Comparison of ENCODE assay signal across 8 cellular contexts in genomic region chrX:44871114-44871645, GRCh38. TPM values are rescaled to one million over a fixed set of nuclear protein-coding genes. Genes with fewer than 3 reads are reported as not detected.
DNase-seq lines count a peak whose midpoint lies in the region; ATAC-seq and TF ChIP-seq lines count a peak whose summit lies in the region.

No MANE protein-coding gene starts in this region.

- H3K4me1 ChIP-seq in GM23248 (ENCODE audit: insufficient read depth) (no peaks in the 10 kb centered on the region), rectal smooth muscle tissue (ENCODE audit: control insufficient read depth, insufficient read depth, low read length) (peaks cover 4% of the 10 kb centered on the region)

- TF ChIP-seq CTCF in SU-DHL-6 (IDR thresholded peaks at IDR 0.05; ENCODE audit: insufficient read depth, low read length, poor library complexity, severe bottlenecking) (no peak), fibroblast of pulmonary artery (IDR thresholded peaks at IDR 0.05; ENCODE audit: low read length, missing control alignments) (no peak)

- H3K4me2 ChIP-seq in GM23248 (ENCODE audit: unreplicated experiment): peak overlapping the region; percentile 92
- peak overlapping the region; percentile 91 for H3K4me2 ChIP-seq in SU-DHL-6 (ENCODE audit: low read depth, low read length, poor library complexity, severe bottlenecking)

- DNase-seq in GM23248 (peak; percentile 59), fibroblast of pulmonary artery (ENCODE audit: low read depth) (no peak), COR-L47 (lab: John Stamatoyannopoulos, UW) (no peak)

- H3K27ac ChIP-seq in GM23248: peak overlapping the region; percentile 99
- H3K27ac ChIP-seq in SU-DHL-6 (ENCODE audit: low read depth, low read length): no peak overlapping the region
- H3K27ac ChIP-seq in rectal smooth muscle tissue (ENCODE audit: low read depth, low read length): no peak overlapping the region

- H3K27me3 ChIP-seq in GM23248 (replicated peaks; ENCODE audit: insufficient read depth): no peaks in the 10 kb centered on the region
- no peaks in the 10 kb centered on the region for H3K27me3 ChIP-seq in SU-DHL-6 (ENCODE audit: low read length)
- H3K27me3 ChIP-seq in rectal smooth muscle tissue (ENCODE audit: control insufficient read depth, insufficient read depth, low read length): no peaks in the 10 kb centered on the region

- no peaks in the 10 kb centered on the region for H4K20me1 ChIP-seq in GM23248 (ENCODE audit: insufficient read depth)
- H4K20me1 ChIP-seq in SU-DHL-6 (ENCODE audit: low read depth, low read length): no peaks in the 10 kb centered on the region

- H2AFZ ChIP-seq in GM23248: peak overlapping the region; percentile 79
- H2AFZ ChIP-seq in SU-DHL-6 (ENCODE audit: low read depth, low read length, severe bottlenecking): no peak overlapping the region

- H3K9me2 ChIP-seq in GM23248 (ENCODE audit: insufficient read depth) (no peaks in the 10 kb centered on the region), SU-DHL-6 (replicated peaks; ENCODE audit: insufficient read depth, low read length) (no peaks in the 10 kb centered on the region)

- H3K79me2 ChIP-seq in GM23248 (ENCODE audit: insufficient read depth) (peaks cover 41% of the 10 kb centered on the region), SU-DHL-6 (ENCODE audit: insufficient read depth, low read length) (peaks cover 39% of the 10 kb centered on the region)

- H3F3A ChIP-seq in GM23248 (ENCODE audit: insufficient read depth): peaks cover 13% of the 10 kb centered on the region; the same call in 1 of the 2 replicates
- H3F3A ChIP-seq in SU-DHL-6 (ENCODE audit: insufficient read depth): peaks cover 7% of the 10 kb centered on the region; the same call in 1 of the 2 replicates

- peak overlapping the region; percentile 99 for H3K9ac ChIP-seq in GM23248
- H3K9ac ChIP-seq in SU-DHL-6 (ENCODE audit: low read length): peak overlapping the region; percentile 79
- no peak overlapping the region for H3K9ac ChIP-seq in rectal smooth muscle tissue (ENCODE audit: low read length)

- H3K36me3 ChIP-seq in GM23248 (ENCODE audit: low read depth) (no peaks in the 10 kb centered on the region), SU-DHL-6 (ENCODE audit: low read length) (no peaks in the 10 kb centered on the region), rectal smooth muscle tissue (ENCODE audit: control insufficient read depth, insufficient read depth, low read length) (no peaks in the 10 kb centered on the region)

- ATAC-seq in HG02588 (IDR thresholded peaks at IDR 0.05; ENCODE audit: unreplicated experiment): no peak
- ATAC-seq in HG02938 (IDR thresholded peaks at IDR 0.05; ENCODE audit: unreplicated experiment): no peak
- ATAC-seq in HG03442 (IDR thresholded peaks at IDR 0.05; ENCODE audit: unreplicated experiment): no peak

- H3K9me3 ChIP-seq in GM23248 (ENCODE audit: low read depth) (no peaks in the 10 kb centered on the region), SU-DHL-6 (ENCODE audit: insufficient read depth, low read length) (no peaks in the 10 kb centered on the region)

- WGBS in GM23248 (ENCODE audit: low coverage in 1 of 2, low lambda C conversion rate in 2 of 2, missing lambda C conversion rate in 2 of 2), 2 experiments: 20 to 24% methylated on average over 4 to 16 of the region's 16 CpGs

- peak overlapping the region; percentile 95 for H3K4me3 ChIP-seq in GM23248
- peak overlapping the region; percentile 74 for H3K4me3 ChIP-seq in SU-DHL-6 (ENCODE audit: insufficient read depth, low read length, poor library complexity, severe bottlenecking)
- H3K4me3 ChIP-seq in fibroblast of pulmonary artery (replicated peaks; ENCODE audit: low read depth, low read length): peak overlapping the region; percentile 78
- H3K4me3 ChIP-seq in rectal smooth muscle tissue (ENCODE audit: low read length): peak overlapping the region; percentile 79

- in situ Hi-C loops in GM23248 (cut with MboI): no loop called here

RNA-seq across cellular contexts. Expression of gene KDM6A, which starts 1.8 kb away (rescaled TPM):
- 12.0 and 31.2 TPM in 2 replicates for total RNA-seq in GM23248 (2014; rRNA removed; shearing (Covaris generic))
- 4.5 and 5.8 TPM in 2 replicates for polyA plus RNA-seq in GM23248 (2016; fragmentation: Nextera tagmentation; extraction: Ambion mirVana)

RNA-seq across cellular contexts. Expression of gene DUSP21, which starts 27.4 kb away (rescaled TPM):
- not detected in 2 replicates for total RNA-seq in GM23248 (2014; rRNA removed; shearing (Covaris generic))
- polyA plus RNA-seq in GM23248 (2016; fragmentation: Nextera tagmentation; extraction: Ambion mirVana): not detected in 2 replicates
